Comparison of ENCODE assay signal across 2 cellular contexts in genomic region chr7:2758673-2759603, GRCh38.
A peak's percentile ranks its signal among the peaks of the same experiment; 100 is the strongest.
TF ChIP-seq lines count a peak whose summit lies in the region.

No MANE protein-coding gene starts in this region.

TF ChIP-seq in HEK293, 187 proteins besides CTCF, POLR2A, EP300 and RAD21 (continued from another document and continues in another):
- TF ChIP-seq, protein P1, sequence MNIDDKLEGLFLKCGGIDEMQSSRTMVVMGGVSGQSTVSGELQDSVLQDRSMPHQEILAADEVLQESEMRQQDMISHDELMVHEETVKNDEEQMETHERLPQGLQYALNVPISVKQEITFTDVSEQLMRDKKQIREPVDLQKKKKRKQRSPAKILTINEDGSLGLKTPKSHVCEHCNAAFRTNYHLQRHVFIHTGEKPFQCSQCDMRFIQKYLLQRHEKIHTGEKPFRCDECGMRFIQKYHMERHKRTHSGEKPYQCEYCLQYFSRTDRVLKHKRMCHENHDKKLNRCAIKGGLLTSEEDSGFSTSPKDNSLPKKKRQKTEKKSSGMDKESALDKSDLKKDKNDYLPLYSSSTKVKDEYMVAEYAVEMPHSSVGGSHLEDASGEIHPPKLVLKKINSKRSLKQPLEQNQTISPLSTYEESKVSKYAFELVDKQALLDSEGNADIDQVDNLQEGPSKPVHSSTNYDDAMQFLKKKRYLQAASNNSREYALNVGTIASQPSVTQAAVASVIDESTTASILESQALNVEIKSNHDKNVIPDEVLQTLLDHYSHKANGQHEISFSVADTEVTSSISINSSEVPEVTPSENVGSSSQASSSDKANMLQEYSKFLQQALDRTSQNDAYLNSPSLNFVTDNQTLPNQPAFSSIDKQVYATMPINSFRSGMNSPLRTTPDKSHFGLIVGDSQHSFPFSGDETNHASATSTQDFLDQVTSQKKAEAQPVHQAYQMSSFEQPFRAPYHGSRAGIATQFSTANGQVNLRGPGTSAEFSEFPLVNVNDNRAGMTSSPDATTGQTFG (tag by site-specific recombination; IDR thresholded peaks at IDR 0.05; ENCODE audit: borderline replicate concordance), result no peak
- TF ChIP-seq BCL6B (tag by site-specific recombination; IDR thresholded peaks at IDR 0.05) (no peak), ZBTB1 (tag by site-specific recombination; IDR thresholded peaks at IDR 0.05) (peak; percentile 71; the same call in 1 of the 2 replicates), ZNF518A (tag by site-specific recombination; conservative IDR thresholded peaks at IDR 0.05; ENCODE audit: low read depth) (peak; percentile 93), KLF1 (tag by site-specific recombination; IDR thresholded peaks at IDR 0.05) (no peak), ZNF776 (tag by site-specific recombination; IDR thresholded peaks at IDR 0.05; ENCODE audit: borderline replicate concordance) (no peak), ZNF311 (tag by site-specific recombination; IDR thresholded peaks at IDR 0.05; ENCODE audit: borderline replicate concordance) (no peak), ZNF580 (tag by site-specific recombination; IDR thresholded peaks at IDR 0.05) (no peak), ZXDB (tag by site-specific recombination; IDR thresholded peaks at IDR 0.05) (peak; percentile 64), TSHZ1 (tag by site-specific recombination; IDR thresholded peaks at IDR 0.05; ENCODE audit: borderline replicate concordance) (no peak; the same call in 1 of the 2 replicates)

TF ChIP-seq in K562, 482 proteins besides CTCF, POLR2A, EP300 and RAD21 (continued from another document):
- TF ChIP-seq, protein P2, sequence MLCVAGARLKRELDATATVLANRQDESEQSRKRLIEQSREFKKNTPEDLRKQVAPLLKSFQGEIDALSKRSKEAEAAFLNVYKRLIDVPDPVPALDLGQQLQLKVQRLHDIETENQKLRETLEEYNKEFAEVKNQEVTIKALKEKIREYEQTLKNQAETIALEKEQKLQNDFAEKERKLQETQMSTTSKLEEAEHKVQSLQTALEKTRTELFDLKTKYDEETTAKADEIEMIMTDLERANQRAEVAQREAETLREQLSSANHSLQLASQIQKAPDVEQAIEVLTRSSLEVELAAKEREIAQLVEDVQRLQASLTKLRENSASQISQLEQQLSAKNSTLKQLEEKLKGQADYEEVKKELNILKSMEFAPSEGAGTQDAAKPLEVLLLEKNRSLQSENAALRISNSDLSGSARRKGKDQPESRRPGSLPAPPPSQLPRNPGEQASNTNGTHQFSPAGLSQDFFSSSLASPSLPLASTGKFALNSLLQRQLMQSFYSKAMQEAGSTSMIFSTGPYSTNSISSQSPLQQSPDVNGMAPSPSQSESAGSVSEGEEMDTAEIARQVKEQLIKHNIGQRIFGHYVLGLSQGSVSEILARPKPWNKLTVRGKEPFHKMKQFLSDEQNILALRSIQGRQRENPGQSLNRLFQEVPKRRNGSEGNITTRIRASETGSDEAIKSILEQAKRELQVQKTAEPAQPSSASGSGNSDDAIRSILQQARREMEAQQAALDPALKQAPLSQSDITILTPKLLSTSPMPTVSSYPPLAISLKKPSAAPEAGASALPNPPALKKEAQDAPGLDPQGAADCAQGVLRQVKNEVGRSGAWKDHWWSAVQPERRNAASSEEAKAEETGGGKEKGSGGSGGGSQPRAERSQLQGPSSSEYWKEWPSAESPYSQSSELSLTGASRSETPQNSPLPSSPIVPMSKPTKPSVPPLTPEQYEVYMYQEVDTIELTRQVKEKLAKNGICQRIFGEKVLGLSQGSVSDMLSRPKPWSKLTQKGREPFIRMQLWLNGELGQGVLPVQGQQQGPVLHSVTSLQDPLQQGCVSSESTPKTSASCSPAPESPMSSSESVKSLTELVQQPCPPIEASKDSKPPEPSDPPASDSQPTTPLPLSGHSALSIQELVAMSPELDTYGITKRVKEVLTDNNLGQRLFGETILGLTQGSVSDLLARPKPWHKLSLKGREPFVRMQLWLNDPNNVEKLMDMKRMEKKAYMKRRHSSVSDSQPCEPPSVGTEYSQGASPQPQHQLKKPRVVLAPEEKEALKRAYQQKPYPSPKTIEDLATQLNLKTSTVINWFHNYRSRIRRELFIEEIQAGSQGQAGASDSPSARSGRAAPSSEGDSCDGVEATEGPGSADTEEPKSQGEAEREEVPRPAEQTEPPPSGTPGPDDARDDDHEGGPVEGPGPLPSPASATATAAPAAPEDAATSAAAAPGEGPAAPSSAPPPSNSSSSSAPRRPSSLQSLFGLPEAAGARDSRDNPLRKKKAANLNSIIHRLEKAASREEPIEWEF (CRISPR knock-in tag; IDR thresholded peaks at IDR 0.05), result 0 out of 2 replicates have a peak, but pooled peaks have one; percentile 15
- TF ChIP-seq, protein P3, sequence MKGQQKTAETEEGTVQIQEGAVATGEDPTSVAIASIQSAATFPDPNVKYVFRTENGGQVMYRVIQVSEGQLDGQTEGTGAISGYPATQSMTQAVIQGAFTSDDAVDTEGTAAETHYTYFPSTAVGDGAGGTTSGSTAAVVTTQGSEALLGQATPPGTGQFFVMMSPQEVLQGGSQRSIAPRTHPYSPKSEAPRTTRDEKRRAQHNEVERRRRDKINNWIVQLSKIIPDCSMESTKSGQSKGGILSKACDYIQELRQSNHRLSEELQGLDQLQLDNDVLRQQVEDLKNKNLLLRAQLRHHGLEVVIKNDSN (CRISPR knock-in tag; IDR thresholded peaks at IDR 0.05), result peak; percentile 4; the same call in 1 of the 2 replicates
- no peak for TF ChIP-seq HNRNPH1 (optimal IDR thresholded peaks at IDR 0.05; ENCODE audit: low read depth, low read length)
- no peak for TF ChIP-seq ZNF165 (CRISPR knock-in tag; IDR thresholded peaks at IDR 0.05; ENCODE audit: borderline replicate concordance)
- TF ChIP-seq CEBPB (tag; IDR thresholded peaks at IDR 0.05), result no peak
- no peak for TF ChIP-seq HEY1 (CRISPR knock-in tag; IDR thresholded peaks at IDR 0.05; ENCODE audit: borderline replicate concordance)
- TF ChIP-seq ZBTB33 (CRISPR knock-in tag; IDR thresholded peaks at IDR 0.05), result 0 out of 2 replicates have a peak, but pooled peaks have one; percentile 49
- TF ChIP-seq RBM34 (IDR thresholded peaks at IDR 0.05; ENCODE audit: borderline replicate concordance, insufficient read depth, low read length), result no peak
- TF ChIP-seq KAT7 (CRISPR knock-in tag; IDR thresholded peaks at IDR 0.05; ENCODE audit: borderline replicate concordance), result 0 out of 2 replicates have a peak, but pooled peaks have one; percentile 28
